Comparison of ENCODE assay signal across 18 cellular contexts in genomic region chr12:19971881-19972280, GRCh38.
DNase-seq lines count a peak whose midpoint lies in the region; ATAC-seq and TF ChIP-seq lines count a peak whose summit lies in the region.
"Had no signal": no experiment of that assay in that cellular context is flagged by ENCODE, and none has a peak within 500 bp of the region (broad histone marks: within the 10 kb centered on the region; RNA-seq: fewer than 3 reads in every experiment).

No MANE protein-coding gene starts in this region.

- no peaks in the 10 kb centered on the region for H4K20me1 ChIP-seq in GM23338 (replicated peaks; ENCODE audit: insufficient read depth)

- no peak for TF ChIP-seq CTCF in GM23338 (conservative IDR thresholded peaks at IDR 0.05; ENCODE audit: low read depth in 2 of 2)
- TF ChIP-seq CTCF in body of pancreas (IDR thresholded peaks at IDR 0.05): peak in 1 of 7 experiments; percentile 1
- no peak for TF ChIP-seq CTCF in adrenal gland (IDR thresholded peaks at IDR 0.05)

- H3K36me3 ChIP-seq in GM23338 (ENCODE audit: insufficient read depth): no peaks in the 10 kb centered on the region
- H3K36me3 ChIP-seq in body of pancreas (replicated peaks in 1 of 2; ENCODE audit: insufficient read depth in 1 of 2, low read depth in 2 of 2): no peaks in the 10 kb centered on the region
- no peaks in the 10 kb centered on the region for H3K36me3 ChIP-seq in adrenal gland (replicated peaks in 1 of 2)
- H3K36me3 ChIP-seq: Peyer's patch had no signal

- peaks cover 21% of the 10 kb centered on the region for H3K4me1 Mint-ChIP-seq in GM23338
- H3K4me1 Mint-ChIP-seq: activated naive CD4-positive, alpha-beta T cell treated with anti-CD3 and anti-CD28 coated beads, Interleukin-2, amount 50 U/mL, for 24 hours; activated T-helper 17 cell treated with anti-CD3 and anti-CD28 coated beads, Interleukin-2, amount 50 U/mL, for 72 hours had no signal

- H3K79me2 ChIP-seq in GM23338 (replicated peaks; ENCODE audit: insufficient read depth): no peaks in the 10 kb centered on the region

- intact Hi-C loops in body of pancreas (cut with DNase I) (no loop called here), adrenal gland (cut with DNase I) (no loop called here)

- no peaks in the 10 kb centered on the region for H3F3A ChIP-seq in GM23338 (replicated peaks; ENCODE audit: low read depth)

- H2AFZ ChIP-seq in GM23338: peak overlapping the region; percentile 69; the same call in 1 of the 2 replicates

- H3K27ac ChIP-seq in GM23338 (ENCODE audit: low read depth): no peak overlapping the region; the same call in 1 of the 2 replicates
- H3K27ac ChIP-seq in body of pancreas: peak overlapping the region; percentile 57 to 86 (median 76)
- H3K27ac ChIP-seq in adrenal gland: no peak overlapping the region
- H3K27ac ChIP-seq: Peyer's patch had no signal

- H3K36me3 Mint-ChIP-seq in GM23338 (ENCODE audit: low read depth): no peaks in the 10 kb centered on the region
- H3K36me3 Mint-ChIP-seq: activated naive CD4-positive, alpha-beta T cell treated with anti-CD3 and anti-CD28 coated beads, Interleukin-2, amount 50 U/mL, for 24 hours; natural killer cell had no signal

- H3K27me3 Mint-ChIP-seq in GM23338 (ENCODE audit: insufficient read depth, low read depth, poor library complexity): peaks cover 1% of the 10 kb centered on the region
- H3K27me3 Mint-ChIP-seq: activated naive CD4-positive, alpha-beta T cell treated with anti-CD3 and anti-CD28 coated beads, Interleukin-2, amount 50 U/mL, for 24 hours had no signal

- ATAC-seq in GM23338: no peak
- peak; percentile 60 for ATAC-seq in body of pancreas
- ATAC-seq: natural killer cell had no signal

- 13% methylated on average over 1 of the region's 1 CpG for WGBS in body of pancreas, 2 donors
- 45 to 57% (median 56%) methylated on average over 1 of the region's 1 CpG for WGBS in adrenal gland, 4 donors

- H3K4me1 ChIP-seq in GM23338 (ENCODE audit: insufficient read depth): peaks cover 5% of the 10 kb centered on the region; the same call in 1 of the 2 replicates
- H3K4me1 ChIP-seq in body of pancreas: peaks cover 57% of the 10 kb centered on the region
- no peaks in the 10 kb centered on the region for H3K4me1 ChIP-seq in adrenal gland (replicated peaks in 1 of 2)
- H3K4me1 ChIP-seq: Peyer's patch had no signal

- peak overlapping the region; percentile 58 for H3K27ac Mint-ChIP-seq in GM23338
- H3K27ac Mint-ChIP-seq: activated naive CD4-positive, alpha-beta T cell treated with anti-CD3 and anti-CD28 coated beads, Interleukin-2, amount 50 U/mL, for 24 hours; natural killer cell had no signal

- no peak for TF ChIP-seq POLR2A in body of pancreas (IDR thresholded peaks at IDR 0.05)
- no peak for TF ChIP-seq POLR2A in adrenal gland (IDR thresholded peaks at IDR 0.05)

- no peak overlapping the region for H3K4me3 Mint-ChIP-seq in GM23338
- H3K4me3 Mint-ChIP-seq: activated naive CD4-positive, alpha-beta T cell treated with anti-CD3 and anti-CD28 coated beads, Interleukin-2, amount 50 U/mL, for 24 hours; activated T-helper 17 cell treated with anti-CD3 and anti-CD28 coated beads, Interleukin-2, amount 50 U/mL, for 72 hours; natural killer cell had no signal

- H3K9me2 ChIP-seq in GM23338 (ENCODE audit: insufficient read depth): peaks cover 6% of the 10 kb centered on the region; the same call in 1 of the 2 replicates

- H3K27me3 ChIP-seq in GM23338 (ENCODE audit: insufficient read depth) (no peaks in the 10 kb centered on the region), body of pancreas (no peaks in the 10 kb centered on the region), adrenal gland (no peaks in the 10 kb centered on the region)
- H3K27me3 ChIP-seq: Peyer's patch had no signal

- no peaks in the 10 kb centered on the region for H3K9me3 Mint-ChIP-seq in GM23338
- H3K9me3 Mint-ChIP-seq: activated naive CD4-positive, alpha-beta T cell treated with anti-CD3 and anti-CD28 coated beads, Interleukin-2, amount 50 U/mL, for 24 hours; activated T-helper 17 cell treated with anti-CD3 and anti-CD28 coated beads, Interleukin-2, amount 50 U/mL, for 72 hours; natural killer cell had no signal

- H3K9me3 ChIP-seq in body of pancreas (no peaks in the 10 kb centered on the region), adrenal gland (replicated peaks in 1 of 3) (no peaks in the 10 kb centered on the region)
- H3K9me3 ChIP-seq: Peyer's patch had no signal

- H3K4me3 ChIP-seq in GM23338 (no peak overlapping the region), body of pancreas (no peak overlapping the region), adrenal gland (no peak overlapping the region)
- H3K4me3 ChIP-seq: Peyer's patch had no signal

- DNase-seq in GM23338 (ENCODE audit: low spot score) (no peak), body of pancreas (peak; percentile 53 to 64 (median 61)), mucosa of gallbladder (ENCODE audit: low spot score) (peak; percentile 32), retina (peak; percentile 39), SHP77 (lab: John Stamatoyannopoulos, UW) (no peak), adrenal gland (no peak)
- no peak for DNase-seq in stimulated activated CD4-positive, alpha-beta T cell treated with anti-CD3 and anti-CD28 coated beads, Interleukin-1b, Interleukin-23, amount 100 ng/mL, for 48 hours
- DNase-seq: activated CD8-positive, alpha-beta memory T cell treated with anti-CD3 and anti-CD28 coated beads, Interleukin-2, amount 50 U/mL, for 48 hours; aorta; cerebellar nuclear complex; KG1; natural killer cell; NCI-H1436 treated with DMSO at 0.1 percent for 48 hours; NCI-H524; NK-92 treated with Interleukin-12 subunit alpha and Interleukin-12 subunit beta, amount 100 ng/mL, for 24 hours; Peyer's patch had no signal

- 0 out of 2 replicates have a peak overlapping the region, but pooled peaks have one; percentile 11 for H3K4me2 ChIP-seq in GM23338

TF ChIP-seq in GM23338, 12 proteins besides CTCF, POLR2A, EP300 and RAD21:
- no peak for TF ChIP-seq ZNF462 (CRISPR knock-in tag; IDR thresholded peaks at IDR 0.05)
TF ChIP-seq in GM23338: peak in this region for 0.

Comparison
In these comparisons a context has a peak if more than half of its experiments do, and no peak if none do; other contexts are left out.
1. DNase-seq: peak in body of pancreas (4 of 4), mucosa of gallbladder (single experiment) and retina (single experiment); none in GM23338 (single experiment), SHP77 (0 of 2), adrenal gland (0 of 7) and stimulated activated CD4-positive, alpha-beta T cell treated with anti-CD3 and anti-CD28 coated beads, Interleukin-1b, Interleukin-23, amount 100 ng/mL, for 48 hours (single experiment).
2. H3K27ac ChIP-seq: peak in body of pancreas (4 of 4); none in GM23338 (single experiment) and adrenal gland (0 of 5).